ENCODE assay signal across 8 cellular contexts in genomic region chr11:86116386-86116726, GRCh38. TPM values are rescaled to one million over a fixed set of nuclear protein-coding genes. Genes with fewer than 3 reads are reported as not detected.
DNase-seq lines count a peak whose midpoint lies in the region; ATAC-seq, FAIRE-seq and TF ChIP-seq lines count a peak whose summit lies in the region.

No MANE protein-coding gene starts in this region.

- H3K27ac Mint-ChIP-seq in activated CD4-positive, alpha-beta memory T cell treated with anti-CD3 and anti-CD28 coated beads, Interleukin-2, amount 10 ng/mL, durations not matched to agents 7 days and 5 days: peak overlapping the region; percentile 67
- H3K27ac Mint-ChIP-seq in neural progenitor cell: no peak overlapping the region

- peak overlapping the region; percentile 5 for H3K4me3 Mint-ChIP-seq in activated CD4-positive, alpha-beta memory T cell treated with anti-CD3 and anti-CD28 coated beads, Interleukin-2, amount 10 ng/mL, durations not matched to agents 7 days and 5 days
- no peak overlapping the region for H3K4me3 Mint-ChIP-seq in neural progenitor cell

- H3K9me3 Mint-ChIP-seq in activated CD4-positive, alpha-beta memory T cell treated with anti-CD3 and anti-CD28 coated beads, Interleukin-2, amount 10 ng/mL, durations not matched to agents 7 days and 5 days: peaks cover 2% of the 10 kb centered on the region
- peaks cover 3% of the 10 kb centered on the region for H3K9me3 Mint-ChIP-seq in neural progenitor cell

- no peaks in the 10 kb centered on the region for H3K36me3 ChIP-seq in neural progenitor cell

- H3K4me1 Mint-ChIP-seq in activated CD4-positive, alpha-beta memory T cell treated with anti-CD3 and anti-CD28 coated beads, Interleukin-2, amount 10 ng/mL, durations not matched to agents 7 days and 5 days: peaks cover 32% of the 10 kb centered on the region
- no peaks in the 10 kb centered on the region for H3K4me1 Mint-ChIP-seq in neural progenitor cell

- H3K27me3 ChIP-seq in neural progenitor cell: no peaks in the 10 kb centered on the region

- DNase-seq in A549 (ENCODE audit: low read depth in 1 of 2, low spot score in 1 of 2): peak; percentile 52 to 69
- DNase-seq in activated CD4-positive, alpha-beta memory T cell treated with anti-CD3 and anti-CD28 coated beads, Interleukin-2, amount 10 ng/mL, durations not matched to agents 7 days and 5 days: peak; percentile 44
- peak; percentile 99 for DNase-seq in kidney tubule cell (ENCODE audit: low spot score)
- no peak for DNase-seq in NCI-H510A (lab: John Stamatoyannopoulos, UW)
- no peak for DNase-seq in neural progenitor cell (ENCODE audit: low spot score)
- no peak for DNase-seq in NCI-H774 (lab: John Stamatoyannopoulos, UW)

- H3K4me1 ChIP-seq in A549 (peaks cover 37% of the 10 kb centered on the region), neural progenitor cell (no peaks in the 10 kb centered on the region)

- 5% methylated on average over 4 of the region's 4 CpGs for WGBS in A549 (ENCODE audit: missing lambda C conversion rate)

- no peaks in the 10 kb centered on the region for H3K79me2 ChIP-seq in neural progenitor cell (ENCODE audit: low read depth)

- no peak overlapping the region for H3K9ac ChIP-seq in neural progenitor cell

- H3K9me3 ChIP-seq in A549 (no peaks in the 10 kb centered on the region), neural progenitor cell (ENCODE audit: low read depth) (no peaks in the 10 kb centered on the region)

- no peak for TF ChIP-seq CTCF in A549 (IDR thresholded peaks at IDR 0.05)
- TF ChIP-seq CTCF in neural progenitor cell (IDR thresholded peaks at IDR 0.05): no peak

- no peak for TF ChIP-seq EP300 in A549 (IDR thresholded peaks at IDR 0.05)

- H3F3A ChIP-seq in neural progenitor cell (ENCODE audit: low read depth): no peaks in the 10 kb centered on the region

- FAIRE-seq in A549 (lab: Jason Lieb, UNC): no peak

- no peak for TF ChIP-seq RAD21 in A549 (conservative IDR thresholded peaks at IDR 0.05 in 1 of 2, IDR thresholded peaks at IDR 0.05 in 1 of 2)

- ATAC-seq in A549 (peak; percentile 79 to 89), GM18909 (IDR thresholded peaks at IDR 0.05; ENCODE audit: poor library complexity, unreplicated experiment) (peak; percentile 89), HG03064 (IDR thresholded peaks at IDR 0.05; ENCODE audit: low read depth, unreplicated experiment) (peak; percentile 67)

- H3K4me2 ChIP-seq in A549 (peak overlapping the region; percentile 70), neural progenitor cell (no peak overlapping the region)

- no peaks in the 10 kb centered on the region for H4K20me1 ChIP-seq in neural progenitor cell (ENCODE audit: low read depth)

- TF ChIP-seq POLR2A in A549 (IDR thresholded peaks at IDR 0.05; ENCODE audit: low read length): no peak

- peaks cover 3% of the 10 kb centered on the region for H3K36me3 Mint-ChIP-seq in activated CD4-positive, alpha-beta memory T cell treated with anti-CD3 and anti-CD28 coated beads, Interleukin-2, amount 10 ng/mL, durations not matched to agents 7 days and 5 days (ENCODE audit: low read depth)
- H3K36me3 Mint-ChIP-seq in neural progenitor cell: peaks cover 3% of the 10 kb centered on the region

- no peak overlapping the region for H2AFZ ChIP-seq in neural progenitor cell (replicated peaks)

- peak overlapping the region; percentile 58 to 85 for H3K27ac ChIP-seq in A549
- no peak overlapping the region for H3K27ac ChIP-seq in neural progenitor cell

- peaks cover 3% of the 10 kb centered on the region for H3K27me3 Mint-ChIP-seq in activated CD4-positive, alpha-beta memory T cell treated with anti-CD3 and anti-CD28 coated beads, Interleukin-2, amount 10 ng/mL, durations not matched to agents 7 days and 5 days
- peaks cover 2% of the 10 kb centered on the region for H3K27me3 Mint-ChIP-seq in neural progenitor cell (ENCODE audit: insufficient read depth, low read depth)

- POLR2A ChIA-PET in A549 (lab: Yijun Ruan, JAX): interaction anchor here (0.8 to 2.6 kb wide), 3 partner anchors 44 to 58 kb away, joined by 3 to 14 read pairs (median 4); partner anchors contain the start of gene PICALM
- POLR2A ChIA-PET in activated CD4-positive, alpha-beta memory T cell treated with anti-CD3 and anti-CD28 coated beads, Interleukin-2, amount 10 ng/mL, durations not matched to agents 7 days and 5 days (lab: Charles Lee): interaction anchor here (0.6 to 4.7 kb wide), 9 partner anchors 19 to 187 kb away, joined by 3 to 39 read pairs (median 4); partner anchors contain the start of gene PICALM

- CTCF ChIA-PET in A549 (lab: Yijun Ruan, JAX): interaction anchor here (0.7 to 2.6 kb wide), 8 partner anchors 14 to 250 kb away, joined by 3 to 12 read pairs (median 4); no protein-coding TSS in a partner anchor
- CTCF ChIA-PET in activated CD4-positive, alpha-beta memory T cell treated with anti-CD3 and anti-CD28 coated beads, Interleukin-2, amount 10 ng/mL, durations not matched to agents 7 days and 5 days (lab: Charles Lee): interaction anchor here (1.3 to 1.6 kb wide), 4 partner anchors 48 to 77 kb away, joined by 3 to 9 read pairs (median 3); partner anchors contain the start of gene PICALM

- H3K4me3 ChIP-seq in A549 (0 out of 3 replicates have a peak overlapping the region, but pooled peaks have one; percentile 2), neural progenitor cell (no peak overlapping the region)

TF ChIP-seq in A549, 52 proteins besides CTCF, POLR2A, EP300 and RAD21:
- no peak for TF ChIP-seq BHLHE40 (IDR thresholded peaks at IDR 0.05; ENCODE audit: low read depth, low read length)
- TF ChIP-seq RCOR1 (IDR thresholded peaks at IDR 0.05; ENCODE audit: low read depth, low read length): no peak
- TF ChIP-seq JUN (IDR thresholded peaks at IDR 0.05): peak in 1 of 2 experiments; percentile 30; a peak in 1 of 5 replicates
- no peak for TF ChIP-seq FOSL2 (IDR thresholded peaks at IDR 0.05)
- peak; percentile 53 for TF ChIP-seq FOSL2 (CRISPR knock-in tag; IDR thresholded peaks at IDR 0.05)

RNA-seq across cellular contexts. Expression of gene PICALM, which starts 47.5 kb away (rescaled TPM):
- polyA plus RNA-seq in A549 (2011; rRNA removed) (195 and 212 TPM in 2 replicates), A549 (2017; fragmentation: RNase III; extraction: RNeasy Plus Mini Kit Qiagen cat#74134 plus additional on column Dnase treatment) (113 to 118 TPM (median 114 TPM) in 3 replicates)
- polyA plus RNA-seq in A549 (2012; cell fraction: cytosol; rRNA removed): 47.7 and 59.2 TPM in 2 replicates
- 36.6 and 46.8 TPM in 2 replicates for polyA plus RNA-seq in A549 (2012; cell fraction: nucleus; rRNA removed)
- 234 and 248 TPM in 2 replicates for polyA minus RNA-seq in A549 (2011; rRNA and poly(A)+ RNA removed)
- total RNA-seq in activated CD4-positive, alpha-beta memory T cell treated with anti-CD3 and anti-CD28 coated beads, Interleukin-2, amount 10 ng/mL, durations not matched to agents 7 days and 5 days: 100 to 1,000 TPM; 194 to 199 TPM
- total RNA-seq in neural progenitor cell (ENCODE audit: low replicate concordance): 119 and 204 TPM in 2 replicates

Comparison
In these comparisons a context has a peak if more than half of its experiments do, and no peak if none do; other contexts are left out.
1. DNase-seq: peak in A549 (2 of 2), activated CD4-positive, alpha-beta memory T cell treated with anti-CD3 and anti-CD28 coated beads, Interleukin-2, amount 10 ng/mL, durations not matched to agents 7 days and 5 days (single experiment) and kidney tubule cell (single experiment); none in NCI-H510A (single experiment), neural progenitor cell (single experiment) and NCI-H774 (single experiment).
2. Peak in every context shown above with its lines, with median percentiles within 50 percentile points of each other: ATAC-seq.